ENCODE assay signal across 18 cellular contexts in genomic region chr7:2230882-2231281, GRCh38. TPM values are rescaled to one million over a fixed set of nuclear protein-coding genes. Genes with fewer than 3 reads are reported as not detected.
DNase-seq lines count a peak whose midpoint lies in the region; ATAC-seq and TF ChIP-seq lines count a peak whose summit lies in the region.
"Had no signal": no experiment of that assay in that cellular context is flagged by ENCODE, and none has a peak within 500 bp of the region (broad histone marks: within the 10 kb centered on the region; RNA-seq: fewer than 3 reads in every experiment).

No MANE protein-coding gene starts in this region.

- WGBS in endodermal cell (ENCODE audit: insufficient coverage in 1 of 2, insufficient read length in 1 of 2), 2 experiments, result 88 to 98% methylated on average over 6 to 9 of the region's 9 CpGs
- WGBS in psoas muscle, 3 donors, result 84 to 95% (median 84%) methylated on average over 9 of the region's 9 CpGs

- no peak overlapping the region for H3K27ac Mint-ChIP-seq in activated T-cell treated with anti-CD3 and anti-CD28 coated beads, Interleukin-2, amount 50 U/mL, for 72 hours
- no peak overlapping the region for H3K27ac Mint-ChIP-seq in HFFc6
- peak overlapping the region; percentile 7 for H3K27ac Mint-ChIP-seq in endodermal cell
- H3K27ac Mint-ChIP-seq in activated naive CD4-positive, alpha-beta T cell treated with anti-CD3 and anti-CD28 coated beads for 36 hours, result no peak overlapping the region
- H3K27ac Mint-ChIP-seq: activated CD4-positive, alpha-beta T cell treated with anti-CD3 and anti-CD28 coated beads, Interleukin-2, amount 10 ng/mL, durations not matched to agents 24 days and 14 days had no signal

- no peaks in the 10 kb centered on the region for H3K9me3 ChIP-seq in endodermal cell (ENCODE audit: control insufficient read depth, low read length)
- H3K9me3 ChIP-seq in psoas muscle, result no peaks in the 10 kb centered on the region
- H3K9me3 ChIP-seq in BE2C, result no peaks in the 10 kb centered on the region
- H3K9me3 ChIP-seq: adrenal gland, breast epithelium, upper lobe of left lung had no signal

- H3K36me3 ChIP-seq in endodermal cell (ENCODE audit: control insufficient read depth, insufficient read depth, low read length) (peaks cover 63% of the 10 kb centered on the region), psoas muscle (ENCODE audit: insufficient read depth in 1 of 2, low read depth in 1 of 2) (peaks cover 0 to 55% of the 10 kb centered on the region in 2 donors), BE2C (peaks cover 48% of the 10 kb centered on the region)
- H3K36me3 ChIP-seq: breast epithelium had no signal

- H3K4me3 Mint-ChIP-seq in activated T-cell treated with anti-CD3 and anti-CD28 coated beads, Interleukin-2, amount 50 U/mL, for 4 hours, result peak overlapping the region; percentile 35
- H3K4me3 Mint-ChIP-seq in activated T-cell treated with anti-CD3 and anti-CD28 coated beads, Interleukin-2, amount 50 U/mL, for 72 hours, result peak overlapping the region in 1 of 2 donors; percentile 20
- H3K4me3 Mint-ChIP-seq in HFFc6 (0 out of 2 replicates have a peak overlapping the region, but pooled peaks have one; percentile 2), endodermal cell (no peak overlapping the region)
- H3K4me3 Mint-ChIP-seq in activated naive CD4-positive, alpha-beta T cell treated with anti-CD3 and anti-CD28 coated beads for 36 hours, result no peak overlapping the region

- H3K27ac ChIP-seq in endodermal cell (ENCODE audit: low read depth, low read length) (no peak overlapping the region), psoas muscle (no peak overlapping the region)
- H3K27ac ChIP-seq: adrenal gland, breast epithelium, upper lobe of left lung had no signal

- H3K9ac ChIP-seq in endodermal cell (ENCODE audit: extremely low read depth, low read length, poor library complexity, severe bottlenecking), result no peak overlapping the region

- H3K36me3 Mint-ChIP-seq in activated T-cell treated with anti-CD3 and anti-CD28 coated beads, Interleukin-2, amount 50 U/mL, for 4 hours (ENCODE audit: insufficient read depth), result peaks cover 22% of the 10 kb centered on the region
- peaks cover 0 to 10% of the 10 kb centered on the region in 2 donors for H3K36me3 Mint-ChIP-seq in activated T-cell treated with anti-CD3 and anti-CD28 coated beads, Interleukin-2, amount 50 U/mL, for 72 hours (ENCODE audit: insufficient read depth in 2 of 2)
- H3K36me3 Mint-ChIP-seq in HFFc6 (ENCODE audit: low read depth) (peaks cover 18% of the 10 kb centered on the region), endodermal cell (ENCODE audit: low read depth) (peaks cover 55% of the 10 kb centered on the region)
- peaks cover 19% of the 10 kb centered on the region for H3K36me3 Mint-ChIP-seq in activated naive CD4-positive, alpha-beta T cell treated with anti-CD3 and anti-CD28 coated beads for 36 hours (ENCODE audit: low read depth)

- DNase-seq in activated T-cell treated with anti-CD3 and anti-CD28 coated beads, Interleukin-2, amount 50 U/mL, for 4 hours, result no peak
- no peak for DNase-seq in activated T-cell treated with anti-CD3 and anti-CD28 coated beads, Interleukin-2, amount 50 U/mL, for 72 hours
- DNase-seq in HFFc6, result no peak
- no peak for DNase-seq in endodermal cell
- DNase-seq in psoas muscle, result no peak
- no peak for DNase-seq in BE2C
- no peak for DNase-seq in activated CD8-positive, alpha-beta memory T cell treated with anti-CD3 and anti-CD28 coated beads for 24 hours
- no peak for DNase-seq in activated naive CD4-positive, alpha-beta T cell treated with anti-CD3 and anti-CD28 coated beads for 36 hours
- DNase-seq: activated CD4-positive, alpha-beta T cell treated with anti-CD3 and anti-CD28 coated beads, Interleukin-2, amount 10 ng/mL, durations not matched to agents 24 days and 14 days; adrenal gland; cortex of kidney; GOT3; Kasumi-1; NCI-H1930; NCI-H748 treated with DMSO at 0.1 percent for 48 hours had no signal

- H3K4me3 ChIP-seq in endodermal cell (ENCODE audit: low read length) (no peak overlapping the region), psoas muscle (peak overlapping the region; percentile 86), BE2C (ENCODE audit: low read depth, low read length) (no peak overlapping the region)

- intact Hi-C loops in psoas muscle (cut with DNase I), result no loop called here
- intact Hi-C loops in activated naive CD4-positive, alpha-beta T cell treated with anti-CD3 and anti-CD28 coated beads for 36 hours (cut with micrococcal nuclease), result loop anchor here (5.0 kb wide), 2 partner anchors 129 to 326 kb away; partner anchors contain the start of genes BRAT1 and IQCE

- no peak for ATAC-seq in activated T-cell treated with anti-CD3 and anti-CD28 coated beads, Interleukin-2, amount 50 U/mL, for 4 hours
- no peak for ATAC-seq in activated T-cell treated with anti-CD3 and anti-CD28 coated beads, Interleukin-2, amount 50 U/mL, for 72 hours (replicated peaks in 1 of 2)
- ATAC-seq in psoas muscle, result no peak
- ATAC-seq: activated T-helper 17 cell treated with anti-CD3 and anti-CD28 coated beads, Interleukin-2, amount 50 U/mL, for 72 hours had no signal

- no peak for TF ChIP-seq CTCF in HFFc6 (IDR thresholded peaks at IDR 0.05)
- no peak for TF ChIP-seq CTCF in endodermal cell (conservative IDR thresholded peaks at IDR 0.05)
- no peak for TF ChIP-seq CTCF in psoas muscle (IDR thresholded peaks at IDR 0.05)
- no peak for TF ChIP-seq CTCF in BE2C (IDR thresholded peaks at IDR 0.05; ENCODE audit: low read depth, low read length)

- no peaks in the 10 kb centered on the region for H3K27me3 Mint-ChIP-seq in activated T-cell treated with anti-CD3 and anti-CD28 coated beads, Interleukin-2, amount 50 U/mL, for 4 hours (ENCODE audit: low read depth)
- H3K27me3 Mint-ChIP-seq in activated T-cell treated with anti-CD3 and anti-CD28 coated beads, Interleukin-2, amount 50 U/mL, for 72 hours (ENCODE audit: low read depth), result no peaks in the 10 kb centered on the region
- H3K27me3 Mint-ChIP-seq in HFFc6 (ENCODE audit: insufficient read depth) (no peaks in the 10 kb centered on the region), endodermal cell (ENCODE audit: insufficient read depth) (no peaks in the 10 kb centered on the region)
- H3K27me3 Mint-ChIP-seq in activated naive CD4-positive, alpha-beta T cell treated with anti-CD3 and anti-CD28 coated beads for 36 hours (ENCODE audit: low read depth), result no peaks in the 10 kb centered on the region
- H3K27me3 Mint-ChIP-seq: activated CD4-positive, alpha-beta T cell treated with anti-CD3 and anti-CD28 coated beads, Interleukin-2, amount 10 ng/mL, durations not matched to agents 24 days and 14 days; activated T-helper 17 cell treated with anti-CD3 and anti-CD28 coated beads, Interleukin-2, amount 50 U/mL, for 72 hours had no signal

- H3K9me3 Mint-ChIP-seq in activated T-cell treated with anti-CD3 and anti-CD28 coated beads, Interleukin-2, amount 50 U/mL, for 4 hours, result no peaks in the 10 kb centered on the region
- no peaks in the 10 kb centered on the region for H3K9me3 Mint-ChIP-seq in activated T-cell treated with anti-CD3 and anti-CD28 coated beads, Interleukin-2, amount 50 U/mL, for 72 hours
- no peaks in the 10 kb centered on the region for H3K9me3 Mint-ChIP-seq in HFFc6
- H3K9me3 Mint-ChIP-seq in endodermal cell, result no peaks in the 10 kb centered on the region
- H3K9me3 Mint-ChIP-seq in activated naive CD4-positive, alpha-beta T cell treated with anti-CD3 and anti-CD28 coated beads for 36 hours, result no peaks in the 10 kb centered on the region
- H3K9me3 Mint-ChIP-seq: activated CD4-positive, alpha-beta T cell treated with anti-CD3 and anti-CD28 coated beads, Interleukin-2, amount 10 ng/mL, durations not matched to agents 24 days and 14 days; activated T-helper 17 cell treated with anti-CD3 and anti-CD28 coated beads, Interleukin-2, amount 50 U/mL, for 72 hours had no signal

- H3K4me1 ChIP-seq in endodermal cell (ENCODE audit: control insufficient read depth, insufficient read depth, low read length) (no peaks in the 10 kb centered on the region), psoas muscle (peaks cover 20% of the 10 kb centered on the region), BE2C (peaks cover 3% of the 10 kb centered on the region; the same call in 1 of the 2 replicates)

- no peaks in the 10 kb centered on the region for H3K27me3 ChIP-seq in endodermal cell (ENCODE audit: control insufficient read depth, insufficient read depth, low read length, poor library complexity, severe bottlenecking)
- H3K27me3 ChIP-seq in psoas muscle (ENCODE audit: insufficient read depth in 3 of 3, low read length in 2 of 3), result no peaks in the 10 kb centered on the region
- H3K27me3 ChIP-seq in BE2C, result no peaks in the 10 kb centered on the region
- H3K27me3 ChIP-seq: adrenal gland, breast epithelium, upper lobe of left lung had no signal

- CTCF ChIA-PET in activated naive CD4-positive, alpha-beta T cell treated with anti-CD3 and anti-CD28 coated beads for 36 hours (lab: Charles Lee), result interaction anchor here (1.2 kb wide), 1 partner anchor 117 kb away, joined by 3 read pairs; no protein-coding TSS in a partner anchor

- peaks cover 31% of the 10 kb centered on the region for H3K4me1 Mint-ChIP-seq in activated T-cell treated with anti-CD3 and anti-CD28 coated beads, Interleukin-2, amount 50 U/mL, for 4 hours (ENCODE audit: low read depth)
- peaks cover 16% of the 10 kb centered on the region for H3K4me1 Mint-ChIP-seq in activated T-cell treated with anti-CD3 and anti-CD28 coated beads, Interleukin-2, amount 50 U/mL, for 72 hours (ENCODE audit: low read depth)
- H3K4me1 Mint-ChIP-seq in HFFc6 (ENCODE audit: low read depth), result peaks cover 43% of the 10 kb centered on the region
- H3K4me1 Mint-ChIP-seq in endodermal cell, result peaks cover 9% of the 10 kb centered on the region
- peaks cover 30% of the 10 kb centered on the region for H3K4me1 Mint-ChIP-seq in activated naive CD4-positive, alpha-beta T cell treated with anti-CD3 and anti-CD28 coated beads for 36 hours (ENCODE audit: low read depth)

RNA-seq across cellular contexts. Expression of gene MAD1L1, which starts 1.9 kb away (rescaled TPM):
- total RNA-seq in activated T-cell treated with anti-CD3 and anti-CD28 coated beads, Interleukin-2, amount 50 U/mL, for 4 hours, result 10 to 100 TPM; 55.8 to 59.4 (median 57.9) TPM
- total RNA-seq in activated T-cell treated with anti-CD3 and anti-CD28 coated beads, Interleukin-2, amount 50 U/mL, for 72 hours, result 10 to 100 TPM; 51.2 to 63.8 TPM
- 10 to 100 TPM; 34.6 to 44.8 (median 40.2) TPM for total RNA-seq in HFFc6 (2021; fragmentation: NEBNext Ultra II Directional; extraction: Animal tissue kit (Norgen Biotek cat#: 25700))
- total RNA-seq in endodermal cell, result 10 to 100 TPM; 59.1 to 61.4 TPM
- 33.1 TPM for polyA plus RNA-seq in endodermal cell (2013, experiment 1 of 2)
- 29.4 TPM for polyA plus RNA-seq in endodermal cell (2013, experiment 2 of 2)
- 10 to 100 TPM; 11.8 to 16.4 (median 15.3) TPM for total RNA-seq in psoas muscle
- polyA plus RNA-seq in psoas muscle, result 10 to 100 TPM; 11.7 to 17.5 (median 17.5) TPM
- 65.7 TPM for polyA plus RNA-seq in BE2C (2012; ENCODE audit: insufficient read depth, insufficient read length, low read depth)
- 10 to 100 TPM; 37.5 to 40.2 TPM for total RNA-seq in activated naive CD4-positive, alpha-beta T cell treated with anti-CD3 and anti-CD28 coated beads for 36 hours

RNA-seq across cellular contexts. Expression of gene MRM2, which starts 11.1 kb away (rescaled TPM):
- 10 to 100 TPM; 49.9 to 56.5 (median 51.2) TPM for total RNA-seq in activated T-cell treated with anti-CD3 and anti-CD28 coated beads, Interleukin-2, amount 50 U/mL, for 4 hours
- total RNA-seq in activated T-cell treated with anti-CD3 and anti-CD28 coated beads, Interleukin-2, amount 50 U/mL, for 72 hours, result 10 to 100 TPM; 31.7 to 39.9 TPM
- 10 to 100 TPM; 25.9 to 30.5 (median 27.5) TPM for total RNA-seq in HFFc6 (2021; fragmentation: NEBNext Ultra II Directional; extraction: Animal tissue kit (Norgen Biotek cat#: 25700))
- total RNA-seq in endodermal cell, result 10 to 100 TPM; 38.9 TPM
- polyA plus RNA-seq in endodermal cell (2013, experiment 1 of 2), result 33.3 TPM
- 31.5 TPM for polyA plus RNA-seq in endodermal cell (2013, experiment 2 of 2)
- total RNA-seq in psoas muscle, result 10 to 100 TPM; 15.9 to 21.9 (median 18.4) TPM
- polyA plus RNA-seq in psoas muscle, result 10 to 100 TPM; 21.6 to 53.0 (median 41.1) TPM
- polyA plus RNA-seq in BE2C (2012; ENCODE audit: insufficient read depth, insufficient read length, low read depth), result 76.2 TPM
- 10 to 100 TPM; 21.0 to 24.0 TPM for total RNA-seq in activated naive CD4-positive, alpha-beta T cell treated with anti-CD3 and anti-CD28 coated beads for 36 hours

RNA-seq across cellular contexts. Expression of gene NUDT1, which starts 11.1 kb away (rescaled TPM):
- total RNA-seq in activated T-cell treated with anti-CD3 and anti-CD28 coated beads, Interleukin-2, amount 50 U/mL, for 4 hours, result 100 to 1,000 TPM in 1 of 3 donors, 10 to 100 TPM in 2; 83.7 to 105 (median 96.8) TPM
- total RNA-seq in activated T-cell treated with anti-CD3 and anti-CD28 coated beads, Interleukin-2, amount 50 U/mL, for 72 hours, result 10 to 100 TPM; 63.6 to 79.3 TPM
- 10 to 100 TPM; 35.6 to 57.6 (median 45.9) TPM for total RNA-seq in HFFc6 (2021; fragmentation: NEBNext Ultra II Directional; extraction: Animal tissue kit (Norgen Biotek cat#: 25700))
- total RNA-seq in endodermal cell, result 10 to 100 TPM; 56.0 to 84.7 TPM
- polyA plus RNA-seq in endodermal cell (2013, experiment 1 of 2), result 64.0 TPM
- polyA plus RNA-seq in endodermal cell (2013, experiment 2 of 2), result 61.0 TPM
- 10 to 100 TPM in 2 of 4 donors, 1 to 10 TPM in 2; 5.6 to 12.4 (median 8.4) TPM for total RNA-seq in psoas muscle
- polyA plus RNA-seq in psoas muscle, result 10 to 100 TPM; 13.6 to 29.2 (median 19.1) TPM
- 96.1 TPM for polyA plus RNA-seq in BE2C (2012; ENCODE audit: insufficient read depth, insufficient read length, low read depth)
- 100 to 1,000 TPM; 115 to 118 TPM for total RNA-seq in activated naive CD4-positive, alpha-beta T cell treated with anti-CD3 and anti-CD28 coated beads for 36 hours

Comparison
In these comparisons a context has a peak if more than half of its experiments do, and no peak if none do; other contexts are left out.
1. H3K4me3 Mint-ChIP-seq: peak in activated T-cell treated with anti-CD3 and anti-CD28 coated beads, Interleukin-2, amount 50 U/mL, for 4 hours (single experiment) and HFFc6 (single experiment); none in endodermal cell (single experiment) and activated naive CD4-positive, alpha-beta T cell treated with anti-CD3 and anti-CD28 coated beads for 36 hours (single experiment).